ENCODE assay signal across 31 cellular contexts in the genomic region with DNA sequence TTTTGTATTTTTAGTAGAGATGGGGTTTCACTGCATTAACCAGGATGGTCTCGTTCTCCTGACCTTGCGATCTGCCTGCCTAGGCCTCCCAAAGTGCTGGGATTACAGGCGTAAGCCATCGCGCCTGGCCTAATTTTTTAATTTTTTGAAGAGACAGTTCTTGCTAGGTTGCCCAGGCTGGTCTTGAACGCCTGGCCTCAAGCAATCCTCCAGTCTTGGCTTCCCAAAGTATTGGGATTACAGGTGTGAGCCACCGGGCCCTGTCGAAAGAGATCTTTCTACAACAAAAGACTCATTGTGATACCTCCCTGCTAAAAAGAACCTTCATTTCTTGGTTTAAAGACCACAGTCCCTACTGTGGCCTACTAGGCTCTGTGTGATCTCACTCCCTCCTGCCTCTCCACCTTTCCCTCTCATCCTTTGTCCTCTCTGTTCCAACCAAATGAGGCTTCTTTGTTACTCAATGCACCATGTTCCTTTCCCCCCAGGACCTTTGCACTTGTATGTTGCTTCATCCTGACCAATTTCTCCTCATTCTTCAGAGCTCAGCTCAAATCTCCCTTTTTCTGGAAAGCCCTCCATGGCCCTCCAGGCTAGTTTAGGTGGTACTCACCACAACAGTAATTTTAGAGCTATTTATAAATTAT. TPM values are rescaled to one million over a fixed set of nuclear protein-coding genes. Genes with fewer than 3 reads are reported as not detected.
DNase-seq lines count a peak whose midpoint lies in the region; ATAC-seq and TF ChIP-seq lines count a peak whose summit lies in the region.
"Had no signal": no experiment of that assay in that cellular context is flagged by ENCODE, and none has a peak within 500 bp of the region (broad histone marks: within the 10 kb centered on the region; RNA-seq: fewer than 3 reads in every experiment).

No MANE protein-coding gene starts in this region.

- no peaks in the 10 kb centered on the region for H3K27me3 Mint-ChIP-seq in activated CD8-positive, alpha-beta T cell treated with anti-CD3 and anti-CD28 coated beads for 36 hours
- H3K27me3 Mint-ChIP-seq in activated CD8-positive, alpha-beta T cell treated with anti-CD3 and anti-CD28 coated beads, Interleukin-2, amount 10 ng/mL, durations not matched to agents 7 days and 5 days (ENCODE audit: low read depth) = peaks cover 6% of the 10 kb centered on the region
- H3K27me3 Mint-ChIP-seq in immature natural killer cell (ENCODE audit: low read depth in 3 of 3) = peaks cover 5 to 7% (median 5%) of the 10 kb centered on the region in 3 donors
- H3K27me3 Mint-ChIP-seq: activated naive CD8-positive, alpha-beta T cell treated with anti-CD3 and anti-CD28 coated beads for 36 hours; memory B cell had no signal

- H3K36me3 Mint-ChIP-seq in activated CD8-positive, alpha-beta T cell treated with anti-CD3 and anti-CD28 coated beads for 36 hours (ENCODE audit: low read depth) = peaks cover 16% of the 10 kb centered on the region
- H3K36me3 Mint-ChIP-seq in activated CD8-positive, alpha-beta T cell treated with anti-CD3 and anti-CD28 coated beads, Interleukin-2, amount 10 ng/mL, durations not matched to agents 7 days and 5 days (ENCODE audit: low read depth) = peaks cover 9% of the 10 kb centered on the region
- peaks cover 0 to 4% (median 0%) of the 10 kb centered on the region in 3 donors for H3K36me3 Mint-ChIP-seq in immature natural killer cell

- no peaks in the 10 kb centered on the region for H3K36me3 ChIP-seq in HEK293 (ENCODE audit: control insufficient read depth in 2 of 2, insufficient read depth in 1 of 2, low read length in 2 of 2)
- no peaks in the 10 kb centered on the region for H3K36me3 ChIP-seq in parathyroid adenoma (ENCODE audit: control insufficient read depth, insufficient read depth, low read length)
- H3K36me3 ChIP-seq: cardiac muscle cell, esophagus muscularis mucosa, stomach had no signal

- H2AFZ ChIP-seq in parathyroid adenoma = peak overlapping the region; percentile 84

- H3K79me2 ChIP-seq in parathyroid adenoma = no peaks in the 10 kb centered on the region

- no peaks in the 10 kb centered on the region for H3K27me3 ChIP-seq in parathyroid adenoma (ENCODE audit: control insufficient read depth, insufficient read depth, low read length)
- H3K27me3 ChIP-seq: esophagus muscularis mucosa, heart right ventricle, stomach had no signal

- no peak overlapping the region for H3K4me3 Mint-ChIP-seq in activated CD8-positive, alpha-beta T cell treated with anti-CD3 and anti-CD28 coated beads for 36 hours
- no peak overlapping the region for H3K4me3 Mint-ChIP-seq in activated CD8-positive, alpha-beta T cell treated with anti-CD3 and anti-CD28 coated beads, Interleukin-2, amount 10 ng/mL, durations not matched to agents 7 days and 5 days
- peak overlapping the region in 4 of 5 donors; percentile 16 to 71 (median 36) for H3K4me3 Mint-ChIP-seq in immature natural killer cell

- TF ChIP-seq CTCF in activated CD8-positive, alpha-beta T cell treated with anti-CD3 and anti-CD28 coated beads for 36 hours (IDR thresholded peaks at IDR 0.05) = no peak
- TF ChIP-seq CTCF in HEK293 (tag by site-specific recombination; IDR thresholded peaks at IDR 0.05) (no peak), parathyroid adenoma (IDR thresholded peaks at IDR 0.05) (no peak)

- H3K27ac Mint-ChIP-seq in activated CD8-positive, alpha-beta T cell treated with anti-CD3 and anti-CD28 coated beads for 36 hours = peak overlapping the region; percentile 14
- no peak overlapping the region for H3K27ac Mint-ChIP-seq in activated CD8-positive, alpha-beta T cell treated with anti-CD3 and anti-CD28 coated beads, Interleukin-2, amount 10 ng/mL, durations not matched to agents 7 days and 5 days
- peak overlapping the region in 4 of 6 donors; percentile 26 to 89 (median 42) for H3K27ac Mint-ChIP-seq in immature natural killer cell

- no peaks in the 10 kb centered on the region for H3K9me3 Mint-ChIP-seq in activated CD8-positive, alpha-beta T cell treated with anti-CD3 and anti-CD28 coated beads for 36 hours
- no peaks in the 10 kb centered on the region for H3K9me3 Mint-ChIP-seq in activated CD8-positive, alpha-beta T cell treated with anti-CD3 and anti-CD28 coated beads, Interleukin-2, amount 10 ng/mL, durations not matched to agents 7 days and 5 days (ENCODE audit: insufficient read depth)
- H3K9me3 Mint-ChIP-seq in immature natural killer cell = no peaks in the 10 kb centered on the region
- H3K9me3 Mint-ChIP-seq: activated naive CD8-positive, alpha-beta T cell treated with anti-CD3 and anti-CD28 coated beads for 36 hours; memory B cell had no signal

- CTCF ChIA-PET in activated CD8-positive, alpha-beta T cell treated with anti-CD3 and anti-CD28 coated beads for 36 hours (lab: Charles Lee) = interaction anchor here (1.4 to 1.5 kb wide), 4 partner anchors 13 to 66 kb away, joined by 3 to 5 read pairs (median 4); no protein-coding TSS in a partner anchor
- CTCF ChIA-PET in activated CD8-positive, alpha-beta T cell treated with anti-CD3 and anti-CD28 coated beads, Interleukin-2, amount 10 ng/mL, durations not matched to agents 7 days and 5 days (lab: Charles Lee) = interaction anchor here (0.8 to 1.9 kb wide), 2 partner anchors 65 to 196 kb away, joined by 3 to 5 read pairs; partner anchors contain the start of genes ORC1 and PRPF38A
- CTCF ChIA-PET in HEK293 (lab: Yijun Ruan, JAX) = interaction anchor here (0.6 kb wide), 2 partner anchors 59 to 595 kb away, joined by 3 to 5 read pairs; no protein-coding TSS in a partner anchor

- H3K4me3 ChIP-seq in HEK293 (ENCODE audit: low read depth, low read length) (no peak overlapping the region), parathyroid adenoma (ENCODE audit: low read depth, low read length) (no peak overlapping the region)
- H3K4me3 ChIP-seq: cardiac muscle cell, SK-N-MC, skin epidermis, stomach, tibial artery had no signal

- ATAC-seq in activated CD8-positive, alpha-beta T cell treated with anti-CD3 and anti-CD28 coated beads for 36 hours = no peak
- ATAC-seq in activated CD8-positive, alpha-beta T cell treated with anti-CD3 and anti-CD28 coated beads, Interleukin-2, amount 10 ng/mL, durations not matched to agents 7 days and 5 days = no peak
- ATAC-seq in GM18520 (IDR thresholded peaks at IDR 0.05; ENCODE audit: unreplicated experiment) = no peak
- ATAC-seq: foreskin keratinocyte, heart right ventricle had no signal

- H3K27ac ChIP-seq in HEK293 (ENCODE audit: extremely low read depth, low read depth, low read length) (no peak overlapping the region), parathyroid adenoma (no peak overlapping the region)
- H3K27ac ChIP-seq: cardiac muscle cell, foreskin keratinocyte, RWPE1, SK-N-MC had no signal

- H3K4me2 ChIP-seq in parathyroid adenoma (ENCODE audit: low read length) = no peak overlapping the region

- H3K4me1 ChIP-seq in HEK293 (ENCODE audit: control insufficient read depth, insufficient read depth, low read length) = no peaks in the 10 kb centered on the region
- no peaks in the 10 kb centered on the region for H3K4me1 ChIP-seq in parathyroid adenoma
- H3K4me1 ChIP-seq: foreskin keratinocyte had no signal

- POLR2A ChIA-PET in activated CD8-positive, alpha-beta T cell treated with anti-CD3 and anti-CD28 coated beads for 36 hours (lab: Charles Lee) = interaction anchor here (0.5 to 1.7 kb wide), 5 partner anchors 8 to 817 kb away, joined by 3 to 6 read pairs (median 5); partner anchors contain the start of genes ORC1 and PRPF38A
- POLR2A ChIA-PET in activated CD8-positive, alpha-beta T cell treated with anti-CD3 and anti-CD28 coated beads, Interleukin-2, amount 10 ng/mL, durations not matched to agents 7 days and 5 days (lab: Charles Lee) = interaction anchor here (0.5 to 2.1 kb wide), 8 partner anchors 33 to 592 kb away, joined by 3 to 6 read pairs (median 3); partner anchors contain the start of genes ORC1, SHISAL2A and TUT4
- POLR2A ChIA-PET in HEK293 (lab: Yijun Ruan, JAX) = no interaction called here

- H3K9ac ChIP-seq in parathyroid adenoma = no peak overlapping the region

- intact Hi-C loops in activated CD8-positive, alpha-beta T cell treated with anti-CD3 and anti-CD28 coated beads for 36 hours (cut with micrococcal nuclease) = no loop called here

- peaks cover 34% of the 10 kb centered on the region for H3K4me1 Mint-ChIP-seq in activated CD8-positive, alpha-beta T cell treated with anti-CD3 and anti-CD28 coated beads for 36 hours (ENCODE audit: low read depth)
- H3K4me1 Mint-ChIP-seq in activated CD8-positive, alpha-beta T cell treated with anti-CD3 and anti-CD28 coated beads, Interleukin-2, amount 10 ng/mL, durations not matched to agents 7 days and 5 days (ENCODE audit: low read depth) = peaks cover 31% of the 10 kb centered on the region
- H3K4me1 Mint-ChIP-seq in immature natural killer cell = peaks cover 44 to 47% of the 10 kb centered on the region in 2 donors

- H3K9me3 ChIP-seq in HEK293 (ENCODE audit: control insufficient read depth, insufficient read depth, low read depth, low read length) (no peaks in the 10 kb centered on the region), parathyroid adenoma (ENCODE audit: control insufficient read depth, low read length) (no peaks in the 10 kb centered on the region)
- H3K9me3 ChIP-seq: esophagus muscularis mucosa, heart right ventricle, stomach, tibial artery had no signal

- no peak for DNase-seq in activated CD8-positive, alpha-beta T cell treated with anti-CD3 and anti-CD28 coated beads for 36 hours
- DNase-seq in activated CD8-positive, alpha-beta T cell treated with anti-CD3 and anti-CD28 coated beads, Interleukin-2, amount 10 ng/mL, durations not matched to agents 7 days and 5 days = no peak
- no peak for DNase-seq in immature natural killer cell
- no peak for DNase-seq in DMS53 treated with DMSO at 0.1 percent for 48 hours (lab: John Stamatoyannopoulos, UW; ENCODE audit: unreplicated experiment)
- DNase-seq in NCI-H2227 (lab: John Stamatoyannopoulos, UW; ENCODE audit: unreplicated experiment) = no peak
- DNase-seq: activated CD4-positive, alpha-beta T cell treated with anti-CD3 and anti-CD28 coated beads for 48 hours; activated naive CD8-positive, alpha-beta T cell treated with anti-CD3 and anti-CD28 coated beads for 36 hours; aorta; COR-L47; cortex of kidney; DMS53; foreskin keratinocyte; GF-D8; HCEC 1CT; heart right ventricle; NCI-H1436; NCI-H2107; NCI-H510A; stomach; tibial artery had no signal

RNA-seq across cellular contexts. Expression of gene GPX7, which starts 1.5 kb away (rescaled TPM):
- 10 to 100 TPM; 21.5 TPM for total RNA-seq in activated CD8-positive, alpha-beta T cell treated with anti-CD3 and anti-CD28 coated beads for 36 hours
- 10 to 100 TPM; 10.0 to 10.4 TPM for total RNA-seq in activated CD8-positive, alpha-beta T cell treated with anti-CD3 and anti-CD28 coated beads, Interleukin-2, amount 10 ng/mL, durations not matched to agents 7 days and 5 days
- 10 to 100 TPM; 31.2 to 35.6 (median 31.9) TPM for polyA plus RNA-seq in immature natural killer cell
- total RNA-seq: OCI-LY7 had no signal

RNA-seq across cellular contexts. Expression of gene SHISAL2A, which starts 32.3 kb away (rescaled TPM):
- total RNA-seq in activated CD8-positive, alpha-beta T cell treated with anti-CD3 and anti-CD28 coated beads for 36 hours = 10 to 100 TPM; 14.6 to 16.2 TPM
- total RNA-seq in activated CD8-positive, alpha-beta T cell treated with anti-CD3 and anti-CD28 coated beads, Interleukin-2, amount 10 ng/mL, durations not matched to agents 7 days and 5 days = 1 to 10 TPM; 7.9 to 8.6 TPM
- polyA plus RNA-seq in immature natural killer cell = 10 to 100 TPM in 1 of 3 donors, 1 to 10 TPM in 2; 5.0 to 12.8 (median 9.9) TPM
- total RNA-seq: cardiac muscle cell, foreskin keratinocyte, osteoblast had no signal
- polyA plus RNA-seq: cardiac muscle cell had no signal

RNA-seq across cellular contexts. Expression of gene TUT4, which starts 47.8 kb away (rescaled TPM):
- total RNA-seq in activated CD8-positive, alpha-beta T cell treated with anti-CD3 and anti-CD28 coated beads for 36 hours = 10 to 100 TPM; 51.6 to 59.0 TPM
- 10 to 100 TPM; 58.5 to 65.9 TPM for total RNA-seq in activated CD8-positive, alpha-beta T cell treated with anti-CD3 and anti-CD28 coated beads, Interleukin-2, amount 10 ng/mL, durations not matched to agents 7 days and 5 days
- 10 to 100 TPM; 14.5 to 36.0 (median 23.0) TPM for polyA plus RNA-seq in immature natural killer cell

Comparison
In these comparisons a context has a peak if more than half of its experiments do, and no peak if none do; other contexts are left out.
1. H3K4me3 Mint-ChIP-seq: peak in immature natural killer cell (4 of 5); none in activated CD8-positive, alpha-beta T cell treated with anti-CD3 and anti-CD28 coated beads for 36 hours (single experiment) and activated CD8-positive, alpha-beta T cell treated with anti-CD3 and anti-CD28 coated beads, Interleukin-2, amount 10 ng/mL, durations not matched to agents 7 days and 5 days (single experiment).